8 cellular contexts compared by ENCODE assay signal in the genomic region with DNA sequence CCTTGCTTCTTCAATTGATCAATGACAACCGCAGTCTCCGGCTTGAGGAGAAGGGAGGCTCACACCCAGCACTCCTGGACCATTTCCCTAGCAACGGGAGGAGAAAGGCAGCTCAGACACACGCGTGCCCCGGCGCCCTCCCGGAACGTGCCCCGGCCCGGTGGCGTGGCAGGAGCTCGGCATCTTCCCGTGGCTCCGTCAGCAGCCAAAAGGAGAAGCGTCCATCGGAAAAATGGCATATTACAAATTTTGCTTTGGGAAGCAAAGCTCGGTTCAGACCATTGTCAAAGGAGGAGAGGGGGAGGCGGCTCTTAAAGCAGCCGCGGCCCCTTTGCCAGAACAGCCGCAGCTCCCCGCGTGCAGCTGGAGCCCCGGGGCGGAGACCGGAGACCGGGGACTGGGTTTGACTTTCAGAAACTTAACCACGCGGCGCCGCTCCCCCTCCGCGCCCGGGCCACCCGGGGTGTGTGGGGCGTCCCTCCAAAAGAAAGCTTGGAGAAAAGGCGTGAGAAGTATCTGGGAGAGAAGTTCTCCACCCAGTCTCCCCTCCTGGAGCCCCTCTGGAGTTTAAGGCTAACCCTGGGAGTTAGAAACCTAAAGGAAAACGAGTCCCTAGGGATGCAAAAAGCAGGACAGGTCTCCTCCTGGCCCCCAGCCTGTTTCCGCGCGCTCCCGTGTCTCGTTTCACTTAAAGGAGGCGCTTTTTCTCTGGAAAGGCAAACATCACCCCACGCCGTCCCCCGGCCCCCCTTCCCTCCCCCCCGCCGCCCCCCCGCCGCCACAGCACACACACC. TPM values are rescaled to one million over a fixed set of nuclear protein-coding genes. Genes with fewer than 3 reads are reported as not detected.
A peak's percentile ranks its signal among the peaks of the same experiment; 100 is the strongest.
DNase-seq lines count a peak whose midpoint lies in the region; ATAC-seq and TF ChIP-seq lines count a peak whose summit lies in the region.

No MANE protein-coding gene starts in this region.

- ATAC-seq in naive thymus-derived CD4-positive, alpha-beta T cell = peak; percentile 40
- ATAC-seq in HG03342 (IDR thresholded peaks at IDR 0.05; ENCODE audit: unreplicated experiment) = no peak
- ATAC-seq in activated CD4-positive, CD25-positive, alpha-beta regulatory T cell treated with anti-CD3 and anti-CD28 coated beads, Interleukin-2, amount 50 U/mL, for 24 hours = no peak

- POLR2A ChIA-PET in naive thymus-derived CD4-positive, alpha-beta T cell (lab: Charles Lee) = no interaction called here

- peaks cover 43 to 56% (median 46%) of the 10 kb centered on the region in 5 donors for H3K27me3 Mint-ChIP-seq in naive thymus-derived CD4-positive, alpha-beta T cell

- CTCF ChIA-PET in naive thymus-derived CD4-positive, alpha-beta T cell (lab: Charles Lee) = no interaction called here

- H3K9me3 ChIP-seq in WERI-Rb-1 (ENCODE audit: severe bottlenecking) = no peaks in the 10 kb centered on the region
- no peaks in the 10 kb centered on the region for H3K9me3 ChIP-seq in naive thymus-derived CD4-positive, alpha-beta T cell (ENCODE audit: control insufficient read depth in 2 of 3, low read length in 3 of 3)
- no peaks in the 10 kb centered on the region for H3K9me3 ChIP-seq in uterus

- H3K27me3 ChIP-seq in WERI-Rb-1 (ENCODE audit: insufficient read depth, low read depth, severe bottlenecking) (no peaks in the 10 kb centered on the region), uterus (no peaks in the 10 kb centered on the region)
- H3K27me3 ChIP-seq in naive thymus-derived CD4-positive, alpha-beta T cell (ENCODE audit: control insufficient read depth in 2 of 2, insufficient read depth in 2 of 2, low read length in 2 of 2) = peaks cover 0 to 2% of the 10 kb centered on the region in 2 donors

- DNase-seq in AG09309 (ENCODE audit: low read depth) (no peak), HT1080 (ENCODE audit: low read depth) (peak; percentile 44), WERI-Rb-1 (peak; percentile 25), fibroblast of peridontal ligament (ENCODE audit: extremely low read depth) (peak; percentile 45), uterus (peak in 1 of 2 donors; percentile 34)
- DNase-seq in naive thymus-derived CD4-positive, alpha-beta T cell = peak in 5 of 9 donors; percentile 2 to 26 (median 6)

- H3K4me3 ChIP-seq in AG09309 (ENCODE audit: control insufficient read depth, low read depth, low read length) (peak overlapping the region; percentile 44), WERI-Rb-1 (ENCODE audit: low read depth, low read length) (peak overlapping the region; percentile 47), uterus (peak overlapping the region; percentile 33 to 44)
- H3K4me3 ChIP-seq in naive thymus-derived CD4-positive, alpha-beta T cell (ENCODE audit: low read length) = peak overlapping the region; percentile 26

- H3K36me3 ChIP-seq in WERI-Rb-1 = no peaks in the 10 kb centered on the region
- H3K36me3 ChIP-seq in naive thymus-derived CD4-positive, alpha-beta T cell (ENCODE audit: control insufficient read depth in 2 of 3, insufficient read depth in 3 of 3, low read length in 3 of 3) = no peaks in the 10 kb centered on the region
- H3K36me3 ChIP-seq in uterus = no peaks in the 10 kb centered on the region

- no peak for TF ChIP-seq POLR2A in uterus (IDR thresholded peaks at IDR 0.05)

- peaks cover 0 to 5% (median 0%) of the 10 kb centered on the region in 5 donors for H3K36me3 Mint-ChIP-seq in naive thymus-derived CD4-positive, alpha-beta T cell

- H3K4me1 Mint-ChIP-seq in naive thymus-derived CD4-positive, alpha-beta T cell = peaks cover 10 to 19% (median 15%) of the 10 kb centered on the region in 7 donors

- no peaks in the 10 kb centered on the region for H3K9me3 Mint-ChIP-seq in naive thymus-derived CD4-positive, alpha-beta T cell

- H3K27ac ChIP-seq in WERI-Rb-1 (no peak overlapping the region), uterus (no peak overlapping the region)
- H3K27ac ChIP-seq in naive thymus-derived CD4-positive, alpha-beta T cell (ENCODE audit: low read depth, low read length) = no peak overlapping the region

- peak overlapping the region; percentile 20 to 83 (median 75) for H3K4me3 Mint-ChIP-seq in naive thymus-derived CD4-positive, alpha-beta T cell

- H3K4me1 ChIP-seq in naive thymus-derived CD4-positive, alpha-beta T cell (ENCODE audit: control insufficient read depth in 2 of 2, insufficient read depth in 2 of 2, low read length in 2 of 2) = no peaks in the 10 kb centered on the region
- H3K4me1 ChIP-seq in uterus = no peaks in the 10 kb centered on the region

- no peak overlapping the region for H3K27ac Mint-ChIP-seq in naive thymus-derived CD4-positive, alpha-beta T cell

- no peak for TF ChIP-seq CTCF in AG09309 (IDR thresholded peaks at IDR 0.05; ENCODE audit: control insufficient read depth, insufficient read depth, low read depth, low read length, missing control alignments)
- TF ChIP-seq CTCF in WERI-Rb-1 (IDR thresholded peaks at IDR 0.05; ENCODE audit: low read depth, low read length) = no peak
- no peak for TF ChIP-seq CTCF in uterus (IDR thresholded peaks at IDR 0.05)

- intact Hi-C loops in naive thymus-derived CD4-positive, alpha-beta T cell (cut with micrococcal nuclease) = loop anchor here in 1 of 2 donors (1.0 kb wide), 2 partner anchors 234 to 600 kb away; a partner anchor contains a TSS
- intact Hi-C loops in uterus (cut with DNase I; ENCODE audit: low total_unique reads) = no loop called here

RNA-seq across cellular contexts. Expression of a gene that starts 0.5 kb away (rescaled TPM):
- 1.8 TPM in 2 replicates for total RNA-seq in HT1080 (2014; rRNA removed; shearing (Covaris generic))
- polyA plus RNA-seq in HT1080 (2015; cell fraction: cytosol; rRNA removed) = 0.12 and 0.15 TPM in 2 replicates
- polyA plus RNA-seq in HT1080 (2015; cell fraction: nucleus; rRNA removed) = 1.1 TPM in 2 replicates
- not detected for total RNA-seq in naive thymus-derived CD4-positive, alpha-beta T cell
- not detected for polyA plus RNA-seq in naive thymus-derived CD4-positive, alpha-beta T cell
- 10 to 100 TPM in 2 of 4 donors, 1 to 10 TPM in 1, not detected in 1; 5.4 to 19.5 (median 18.5) TPM for total RNA-seq in uterus
